In genomic region chr3:173584093-173584833, GRCh38 we compare ENCODE assay signal across 8 cellular contexts.
DNase-seq lines count a peak whose midpoint lies in the region; ATAC-seq, FAIRE-seq and TF ChIP-seq lines count a peak whose summit lies in the region.

No MANE protein-coding gene starts in this region.

- ATAC-seq in lower lobe of right lung (peak in 1 of 2 donors; percentile 72), omental fat pad (ENCODE audit: low FRiP score) (no peak), HG02852 (IDR thresholded peaks at IDR 0.05; ENCODE audit: unreplicated experiment) (no peak), HG03175 (IDR thresholded peaks at IDR 0.05; ENCODE audit: unreplicated experiment) (no peak)

- H3K4me3 ChIP-seq in duodenal mucosa (ENCODE audit: low read depth in 1 of 2, low read length in 2 of 2) (peak overlapping the region; percentile 45 to 48), lower lobe of right lung (peak overlapping the region; percentile 43)

- H3K9me3 ChIP-seq in duodenal mucosa (ENCODE audit: control insufficient read depth in 1 of 2, low read length in 2 of 2) = no peaks in the 10 kb centered on the region
- H3K9me3 ChIP-seq in lower lobe of right lung = no peaks in the 10 kb centered on the region

- peak; percentile 96 for FAIRE-seq in A204.1 (lab: Jason Lieb, UNC)

- peak; percentile 15 for DNase-seq in GM13976 (ENCODE audit: low spot score)
- DNase-seq in NCI-H2227 treated with DMSO at 0.1 percent for 48 hours (lab: John Stamatoyannopoulos, UW) = peak; percentile 42
- no peak for DNase-seq in lower lobe of right lung
- no peak for DNase-seq in omental fat pad (ENCODE audit: low spot score)

- H3K27me3 ChIP-seq in duodenal mucosa (ENCODE audit: control insufficient read depth in 1 of 2, insufficient read depth in 2 of 2, low read length in 2 of 2) = no peaks in the 10 kb centered on the region
- H3K27me3 ChIP-seq in lower lobe of right lung (ENCODE audit: low read depth) = no peaks in the 10 kb centered on the region

- H3K27ac ChIP-seq in duodenal mucosa (ENCODE audit: low read depth, low read length) (no peak overlapping the region), lower lobe of right lung (no peak overlapping the region)

- peak; percentile 26 for TF ChIP-seq CTCF in GM13976 (IDR thresholded peaks at IDR 0.05; ENCODE audit: borderline replicate concordance, control extremely low read depth, extremely low read depth, insufficient read depth, missing control alignments)
- TF ChIP-seq CTCF in lower lobe of right lung (IDR thresholded peaks at IDR 0.05) = peak; percentile 54
- TF ChIP-seq CTCF in omental fat pad (IDR thresholded peaks at IDR 0.05) = no peak

- in situ Hi-C loops in GM13976 (cut with MboI; ENCODE audit: low sequenced_read_pairs, unreplicated experiment) = no loop called here

- H3K36me3 ChIP-seq in duodenal mucosa (ENCODE audit: control insufficient read depth in 1 of 2, insufficient read depth in 2 of 2, low read length in 2 of 2) (no peaks in the 10 kb centered on the region), lower lobe of right lung (no peaks in the 10 kb centered on the region)

- no peaks in the 10 kb centered on the region for H3K4me1 ChIP-seq in duodenal mucosa (ENCODE audit: control insufficient read depth in 1 of 2, insufficient read depth in 2 of 2, low read length in 2 of 2)
- no peaks in the 10 kb centered on the region for H3K4me1 ChIP-seq in lower lobe of right lung

- intact Hi-C loops in lower lobe of right lung (cut with DNase I) = no loop called here

- H3K9ac ChIP-seq in duodenal mucosa (ENCODE audit: low read depth in 1 of 2, low read length in 2 of 2) = no peak overlapping the region

Comparison
In these comparisons a context has a peak if more than half of its experiments do, and no peak if none do; other contexts are left out.
1. DNase-seq: peak in GM13976 (single experiment) and NCI-H2227 treated with DMSO at 0.1 percent for 48 hours (single experiment); none in lower lobe of right lung (single experiment) and omental fat pad (single experiment).
2. CTCF ChIP-seq: peak in GM13976 (single experiment) and lower lobe of right lung (single experiment); none in omental fat pad (0 of 3).